8 cellular contexts compared by ENCODE assay signal in the genomic region with DNA sequence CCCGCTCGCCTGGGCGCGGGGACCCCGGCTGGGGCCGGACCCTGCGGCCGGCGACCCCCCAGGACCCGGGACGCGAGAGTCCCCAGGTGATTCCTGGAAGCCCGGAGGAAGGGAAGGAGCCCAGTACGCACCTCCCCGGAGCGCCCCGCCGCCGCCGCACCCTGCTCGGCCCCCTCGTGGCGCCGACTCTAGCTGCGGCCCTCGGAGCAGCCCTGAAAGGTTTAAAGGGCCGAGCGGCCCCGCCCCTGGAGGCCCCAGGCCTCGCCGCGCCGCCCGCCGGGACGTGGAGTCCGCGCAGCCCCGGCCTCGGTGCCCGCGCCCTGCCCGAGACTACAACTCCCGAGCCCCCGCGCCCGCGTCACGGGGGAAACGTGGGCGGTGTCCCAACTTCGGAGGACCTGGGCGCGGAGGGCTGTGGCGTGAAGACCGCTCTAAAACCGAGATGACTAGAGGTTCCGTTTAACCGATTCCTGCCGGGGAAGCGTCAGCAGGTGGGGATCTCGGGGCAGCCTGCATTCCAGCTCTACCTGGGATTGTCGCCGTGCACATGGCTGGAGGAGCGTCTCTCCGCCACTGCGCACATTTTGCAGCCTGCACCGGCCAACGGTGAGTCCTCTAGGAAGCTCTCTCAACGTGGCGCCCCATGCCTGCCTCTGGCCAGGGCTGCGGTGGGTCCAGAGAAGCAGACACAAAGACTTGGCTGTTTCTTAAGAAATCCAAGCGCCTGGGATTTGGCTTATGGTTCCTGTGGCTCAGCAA. TPM values are rescaled to one million over a fixed set of nuclear protein-coding genes. Genes with fewer than 3 reads are reported as not detected.
DNase-seq lines count a peak whose midpoint lies in the region; ATAC-seq, FAIRE-seq and TF ChIP-seq lines count a peak whose summit lies in the region.

A gene with protein sequence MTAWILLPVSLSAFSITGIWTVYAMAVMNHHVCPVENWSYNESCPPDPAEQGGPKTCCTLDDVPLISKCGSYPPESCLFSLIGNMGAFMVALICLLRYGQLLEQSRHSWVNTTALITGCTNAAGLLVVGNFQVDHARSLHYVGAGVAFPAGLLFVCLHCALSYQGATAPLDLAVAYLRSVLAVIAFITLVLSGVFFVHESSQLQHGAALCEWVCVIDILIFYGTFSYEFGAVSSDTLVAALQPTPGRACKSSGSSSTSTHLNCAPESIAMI (minus strand): TSS at position 223 of the 759 bp plus-strand sequence. CDS start 750 bp downstream, outside the sequence.

- H2BK12ac ChIP-seq in H1 (ENCODE audit: low read depth, low read length) = no peak within 1 kb of the TSS
- H2BK12ac ChIP-seq in mesenchymal stem cell (ENCODE audit: low read length in 2 of 2) = peak within 1 kb of the TSS in 1 of 2 experiments; percentile 70

- H3K4me2 ChIP-seq in H1 (ENCODE audit: insufficient read depth in 1 of 2, low read depth in 2 of 2, low read length in 2 of 2) (peak within 1 kb of the TSS; percentile 71 to 89), mesenchymal stem cell (ENCODE audit: low read length, poor library complexity, severe bottlenecking) (peak within 1 kb of the TSS; percentile 83)

- H3K4me1 ChIP-seq in CD4-positive, alpha-beta memory T cell (ENCODE audit: insufficient read depth, low read length) = peaks cover 28% of the 10 kb centered on the region
- H3K4me1 ChIP-seq in H1 (replicated peaks in 1 of 4; ENCODE audit: control insufficient read depth in 3 of 4, insufficient read depth in 4 of 4, low read length in 3 of 4) = peaks cover 0 to 5% (median 2%) of the 10 kb centered on the region in 4 experiments; a peak in 5 of 7 replicates
- peaks cover 30% of the 10 kb centered on the region for H3K4me1 ChIP-seq in mesenchymal stem cell (ENCODE audit: control insufficient read depth, insufficient read depth, low read depth, low read length)

- peak within 1 kb of the TSS; percentile 77 for H4K5ac ChIP-seq in H1 (ENCODE audit: insufficient read length, low read depth, low read length)

- no peaks in the 10 kb centered on the region for H3K9me3 ChIP-seq in CD4-positive, alpha-beta memory T cell (ENCODE audit: control insufficient read depth in 1 of 2, low read length in 2 of 2)
- H3K9me3 ChIP-seq in H1 (ENCODE audit: insufficient read depth in 2 of 2, low read depth in 1 of 2, low read length in 1 of 2) = no peaks in the 10 kb centered on the region
- no peaks in the 10 kb centered on the region for H3K9me3 ChIP-seq in mesenchymal stem cell (ENCODE audit: control insufficient read depth, low read length)

- H3K9me3 Mint-ChIP-seq in CD4-positive, alpha-beta memory T cell = peaks cover 0 to 2% (median 0%) of the 10 kb centered on the region in 8 donors

- H3K4me1 Mint-ChIP-seq in CD4-positive, alpha-beta memory T cell = peaks cover 14 to 49% (median 34%) of the 10 kb centered on the region in 4 donors

- H3K27ac ChIP-seq in CD4-positive, alpha-beta memory T cell (ENCODE audit: low read depth, low read length) = peak within 1 kb of the TSS; percentile 62
- H3K27ac ChIP-seq in H1 (ENCODE audit: low read depth, low read length) (peak within 1 kb of the TSS; percentile 20; the same call in 1 of the 2 replicates), mesenchymal stem cell (ENCODE audit: low read length, poor library complexity, severe bottlenecking) (peak within 1 kb of the TSS; percentile 33)

- H3K79me1 ChIP-seq in H1 (ENCODE audit: low read depth, low read length) (peaks cover 7% of the 10 kb centered on the region), mesenchymal stem cell (replicated peaks; ENCODE audit: low read length, poor library complexity, severe bottlenecking) (peaks cover 27% of the 10 kb centered on the region)

- peak within 1 kb of the TSS; percentile 58 to 72 (median 68) for H3K9ac ChIP-seq in H1 (replicated peaks in 1 of 4; ENCODE audit: extremely low read depth in 1 of 4, low read depth in 3 of 4, low read length in 3 of 4)
- peak within 1 kb of the TSS; percentile 92 for H3K9ac ChIP-seq in mesenchymal stem cell (ENCODE audit: low read length)

- H3K4me3 Mint-ChIP-seq in CD4-positive, alpha-beta memory T cell = peak within 1 kb of the TSS; percentile 88 to 94 (median 90)

- TF ChIP-seq RAD21 in H1 (IDR thresholded peaks at IDR 0.05 in 1 of 2, conservative IDR thresholded peaks at IDR 0.05 in 1 of 2; ENCODE audit: low read depth in 2 of 2, low read length in 2 of 2) = peak in 1 of 2 experiments; percentile 7; a peak in 1 of 4 replicates

- intact Hi-C loops in CD4-positive, alpha-beta memory T cell (cut with micrococcal nuclease) = loop anchor here (1.0 to 5.0 kb wide), 5 partner anchors 7 to 840 kb away; a partner anchor contains a TSS

- no peak for TF ChIP-seq EP300 in H1 (IDR thresholded peaks at IDR 0.05; ENCODE audit: borderline replicate concordance in 1 of 2, low read depth in 2 of 2, low read length in 2 of 2)

- no peaks in the 10 kb centered on the region for H3K27me3 ChIP-seq in CD4-positive, alpha-beta memory T cell (ENCODE audit: insufficient read depth, low read length)
- H3K27me3 ChIP-seq in H1 (replicated peaks in 1 of 4; ENCODE audit: control insufficient read depth in 3 of 4, extremely low read depth in 1 of 4, insufficient read depth in 3 of 4, low read length in 3 of 4) = no peaks in the 10 kb centered on the region
- no peaks in the 10 kb centered on the region for H3K27me3 ChIP-seq in mesenchymal stem cell (ENCODE audit: control insufficient read depth in 1 of 2, insufficient read depth in 1 of 2, low read length in 2 of 2)

- peak within 1 kb of the TSS; percentile 66 to 95 for H3K4me3 ChIP-seq in CD4-positive, alpha-beta memory T cell (ENCODE audit: low read length in 2 of 2)
- peak within 1 kb of the TSS; percentile 62 to 89 (median 82) for H3K4me3 ChIP-seq in H1 (ENCODE audit: extremely low read depth in 1 of 4, insufficient read depth in 2 of 4, low read depth in 3 of 4, low read length in 4 of 4)
- peak within 1 kb of the TSS; percentile 86 to 99 for H3K4me3 ChIP-seq in mesenchymal stem cell (ENCODE audit: insufficient read depth in 1 of 2, low read depth in 1 of 2, low read length in 2 of 2)

- H3K27me3 Mint-ChIP-seq in CD4-positive, alpha-beta memory T cell = no peaks in the 10 kb centered on the region

- peak within 1 kb of the TSS; percentile 17; the same call in 1 of the 2 replicates for H2AK5ac ChIP-seq in H1 (ENCODE audit: low read depth, low read length)
- peak within 1 kb of the TSS; percentile 28 for H2AK5ac ChIP-seq in mesenchymal stem cell (ENCODE audit: low read length, severe bottlenecking)

- peak within 1 kb of the TSS; percentile 56 for H4K91ac ChIP-seq in H1 (replicated peaks; ENCODE audit: insufficient read length, low read length)
- peak within 1 kb of the TSS; percentile 43 for H4K91ac ChIP-seq in mesenchymal stem cell (ENCODE audit: low read length)

- H3K18ac ChIP-seq in H1 (ENCODE audit: extremely low read depth, low read length) (peak within 1 kb of the TSS; percentile 78), mesenchymal stem cell (ENCODE audit: low read depth in 1 of 2, low read length in 2 of 2) (peak within 1 kb of the TSS; percentile 58 to 92)

- H3K79me2 ChIP-seq in H1 (ENCODE audit: control insufficient read depth in 1 of 2, insufficient read depth in 2 of 2, low read length in 2 of 2) = peaks cover 0 to 7% of the 10 kb centered on the region in 2 experiments; a peak in 1 of 4 replicates

- H2BK15ac ChIP-seq in H1 (ENCODE audit: low read length) = no peak within 1 kb of the TSS
- H2BK15ac ChIP-seq in mesenchymal stem cell (ENCODE audit: low read depth, poor library complexity, severe bottlenecking) = peak within 1 kb of the TSS; percentile 92

- H3K27ac Mint-ChIP-seq in CD4-positive, alpha-beta memory T cell = peak within 1 kb of the TSS; percentile 82 to 96 (median 90)

- H3K23ac ChIP-seq in H1 (ENCODE audit: insufficient read length) = no peak within 1 kb of the TSS
- peak within 1 kb of the TSS in 1 of 2 experiments; percentile 83 for H3K23ac ChIP-seq in mesenchymal stem cell (ENCODE audit: low read length in 2 of 2)

- no peak within 1 kb of the TSS for H2BK120ac ChIP-seq in H1 (replicated peaks; ENCODE audit: low read depth, low read length)
- peak within 1 kb of the TSS; percentile 43 for H2BK120ac ChIP-seq in mesenchymal stem cell (ENCODE audit: low read depth, low read length)

- peaks cover 12% of the 10 kb centered on the region for H3K23me2 ChIP-seq in H1 (ENCODE audit: low read depth, low read length)

- H3K56ac ChIP-seq in H1 (replicated peaks; ENCODE audit: insufficient read length, low read depth, low read length) = peak within 1 kb of the TSS; percentile 42

- DNase-seq in CD4-positive, alpha-beta memory T cell = peak; percentile 81 to 85 (median 82)
- peak; percentile 92 to 94 for DNase-seq in NOMO-1 (lab: John Stamatoyannopoulos, UW; ENCODE audit: unreplicated experiment in 2 of 2)
- peak; percentile 67 to 84 (median 80) for DNase-seq in activated CD8-positive, alpha-beta memory T cell treated with anti-CD3 and anti-CD28 coated beads for 48 hours (ENCODE audit: low read depth in 2 of 3, low spot score in 2 of 3)
- DNase-seq in H1 (ENCODE audit: low read depth in 1 of 2, low spot score in 2 of 2) = peak; percentile 54 to 91
- peak; percentile 86 for DNase-seq in mesenchymal stem cell
- peak; percentile 83 for DNase-seq in stimulated activated CD8-positive, alpha-beta memory T cell treated with anti-CD3 and anti-CD28 coated beads, Interleukin-12 subunit alpha, Interleukin-12 subunit beta, amount 100 ng/mL, for 4 hours (ENCODE audit: low read depth)

- TF ChIP-seq CTCF in H1 (IDR thresholded peaks at IDR 0.05; ENCODE audit: control extremely low read depth in 1 of 3, insufficient read depth in 1 of 3, low read depth in 1 of 3, low read length in 3 of 3) = peak; percentile 11 to 23 (median 14); a peak in 3 of 4 replicates

- H2BK5ac ChIP-seq in H1 (ENCODE audit: low read depth, low read length) = peak within 1 kb of the TSS; percentile 89
- no peak within 1 kb of the TSS for H2BK5ac ChIP-seq in mesenchymal stem cell (ENCODE audit: low read depth, low read length, poor library complexity, severe bottlenecking)

- peaks cover 1 to 22% of the 10 kb centered on the region in 2 donors for H3K36me3 Mint-ChIP-seq in CD4-positive, alpha-beta memory T cell

- H2BK20ac ChIP-seq in H1 (ENCODE audit: low read length) = no peak within 1 kb of the TSS

- peak within 1 kb of the TSS; percentile 56; the same call in 1 of the 2 replicates for H2AFZ ChIP-seq in H1 (ENCODE audit: low read length)
- H2AFZ ChIP-seq in mesenchymal stem cell (ENCODE audit: low read depth, low read length) = peak within 1 kb of the TSS; percentile 87

- peaks cover 0 to 10% of the 10 kb centered on the region in 2 experiments for H4K20me1 ChIP-seq in H1 (replicated peaks in 1 of 2; ENCODE audit: control insufficient read depth in 1 of 2, insufficient read depth in 2 of 2, low read length in 2 of 2)

- H3K14ac ChIP-seq in H1 (ENCODE audit: insufficient read length) = no peak within 1 kb of the TSS
- peak within 1 kb of the TSS in 1 of 2 experiments; percentile 98 for H3K14ac ChIP-seq in mesenchymal stem cell (ENCODE audit: low read length in 2 of 2)

- TF ChIP-seq POLR2A in H1 (IDR thresholded peaks at IDR 0.05; ENCODE audit: control extremely low read depth in 1 of 2, low read depth in 2 of 2, low read length in 2 of 2) = peak; percentile 19 to 51

- H4K8ac ChIP-seq in H1 (ENCODE audit: extremely low read depth, insufficient read depth, low read length) (peak within 1 kb of the TSS; percentile 87), mesenchymal stem cell (ENCODE audit: low read length) (peak within 1 kb of the TSS; percentile 45)

- CTCF ChIA-PET in CD4-positive, alpha-beta memory T cell (lab: Charles Lee; ENCODE audit: partially characterized antibody) = interaction anchor here (0.7 to 1.6 kb wide), 5 partner anchors 9 to 183 kb away, joined by 3 to 6 read pairs (median 3); a partner anchor contains a TSS
- CTCF ChIA-PET in H1 (lab: Charles Lee; ENCODE audit: partially characterized antibody) = interaction anchor here (0.7 to 1.1 kb wide), 5 partner anchors 8 to 188 kb away, joined by 3 to 4 read pairs (median 3); no protein-coding TSS in a partner anchor

- 3% methylated on average over 52 of the region's 73 CpGs; no CpG with 5 or more reads in 1 of the 2 experiments for WGBS in H1 (ENCODE audit: extremely low coverage in 1 of 2, insufficient coverage in 1 of 2, insufficient read length in 1 of 2, insufficient replicate concordance in 2 of 2, low coverage in 1 of 2, low lambda C conversion rate in 2 of 2, missing lambda C conversion rate in 1 of 2), 2 experiments
- under 1% methylated on average over 58 of the region's 73 CpGs for WGBS in mesenchymal stem cell

- H3K4ac ChIP-seq in H1 (replicated peaks; ENCODE audit: insufficient read length, low read depth, low read length) = peak within 1 kb of the TSS; percentile 75
- H3K4ac ChIP-seq in mesenchymal stem cell (ENCODE audit: low read depth in 1 of 2, low read length in 2 of 2) = peak within 1 kb of the TSS; percentile 9 to 92

- FAIRE-seq in H1 (lab: Jason Lieb, UNC) = no peak

- ATAC-seq in GM19395 (IDR thresholded peaks at IDR 0.05; ENCODE audit: unreplicated experiment) (peak; percentile 94), HG03521 (IDR thresholded peaks at IDR 0.05; ENCODE audit: unreplicated experiment) (peak; percentile 95)

- peaks cover 10% of the 10 kb centered on the region for H3K36me3 ChIP-seq in CD4-positive, alpha-beta memory T cell (ENCODE audit: insufficient read depth, low read length)
- H3K36me3 ChIP-seq in H1 (ENCODE audit: control insufficient read depth in 2 of 4, insufficient read depth in 4 of 4, low read length in 3 of 4) (peaks cover under 1 to 15% (median 3%) of the 10 kb centered on the region in 4 experiments; a peak in 4 of 8 replicates), mesenchymal stem cell (ENCODE audit: control insufficient read depth in 1 of 2, insufficient read depth in 2 of 2, low read depth in 1 of 2, low read length in 2 of 2) (peaks cover 30 to 50% of the 10 kb centered on the region in 2 experiments)

- POLR2A ChIA-PET in CD4-positive, alpha-beta memory T cell (lab: Charles Lee; ENCODE audit: partially characterized antibody) = interaction anchor here (0.7 to 8.8 kb wide), 14 partner anchors 8 to 275 kb away, joined by 3 to 86 read pairs (median 6); a partner anchor contains a TSS
- POLR2A ChIA-PET in H1 (lab: Charles Lee; ENCODE audit: partially characterized antibody) = interaction anchor here (0.6 to 7.9 kb wide), 13 partner anchors 7 to 232 kb away, joined by 3 to 95 read pairs (median 8); a partner anchor contains a TSS

RNA-seq across cellular contexts. Expression of the gene that starts here (rescaled TPM):
- 10 to 100 TPM; 13.3 to 14.3 TPM for total RNA-seq in CD4-positive, alpha-beta memory T cell
- polyA plus RNA-seq in CD4-positive, alpha-beta memory T cell = 10 to 100 TPM; 15.3 to 17.9 TPM
- 19.8 and 22.4 TPM in 2 replicates for total RNA-seq in H1 (2021; fragmentation: NEBNext Ultra II Directional; extraction: Animal tissue kit (Norgen Biotek cat#: 25700))
- 29.9 and 42.6 TPM in 2 replicates for polyA plus RNA-seq in H1 (2011; rRNA removed)
- 21.6 TPM for polyA plus RNA-seq in H1 (2011; cell fraction: cytosol; rRNA removed)
- polyA plus RNA-seq in H1 (2011; cell fraction: nucleus; rRNA removed) = 95.9 TPM
- polyA plus RNA-seq in H1 (2012, experiment 1 of 2) = 12.3 to 22.2 TPM (median 20.1 TPM) in 4 replicates
- polyA plus RNA-seq in H1 (2012, experiment 2 of 2) = 19.3 TPM
- polyA plus RNA-seq in H1 (2013, experiment 1 of 2) = 17.5 TPM
- polyA plus RNA-seq in H1 (2013, experiment 2 of 2) = 17.1 TPM
- polyA minus RNA-seq in H1 (2011; rRNA and poly(A)+ RNA removed) = 12.1 and 19.4 TPM in 2 replicates
- polyA minus RNA-seq in H1 (2011; cell fraction: cytosol; rRNA and poly(A)+ RNA removed) = 5.9 TPM
- polyA minus RNA-seq in H1 (2011; cell fraction: nucleus; rRNA and poly(A)+ RNA removed) = 14.9 TPM
- 25.0 TPM for polyA plus RNA-seq in mesenchymal stem cell (2013, experiment 1 of 2)
- polyA plus RNA-seq in mesenchymal stem cell (2013, experiment 2 of 2) = 23.9 TPM

Comparison
In these comparisons a context has a peak if more than half of its experiments do, and no peak if none do; other contexts are left out.
1. Peak in every context shown above with its lines: DNase-seq, ATAC-seq, H3K4me3 ChIP-seq and H3K27ac ChIP-seq.